ENCODE assay signal across 12 cellular contexts in genomic region chr6:34301408-34301807, GRCh38. TPM values are rescaled to one million over a fixed set of nuclear protein-coding genes. Genes with fewer than 3 reads are reported as not detected.
A peak's percentile ranks its signal among the peaks of the same experiment; 100 is the strongest.
DNase-seq lines count a peak whose midpoint lies in the region; ATAC-seq and TF ChIP-seq lines count a peak whose summit lies in the region.
"Had no signal": no experiment of that assay in that cellular context is flagged by ENCODE, and none has a peak within 500 bp of the region (broad histone marks: within the 10 kb centered on the region; RNA-seq: fewer than 3 reads in every experiment).

No MANE protein-coding gene starts in this region.

- TF ChIP-seq CTCF in retinal pigment epithelial cell (conservative IDR thresholded peaks at IDR 0.05; ENCODE audit: low read depth, low read length) = no peak

- no peak overlapping the region for H3K27ac Mint-ChIP-seq in activated T-helper 2 cell treated with anti-CD3 and anti-CD28 coated beads, Interferon-gamma antibody, Interleukin-2, Interleukin-4, amounts not matched to agents 10 μg/mL and 5 μg/mL and 100 μg/mL, durations not matched to agents 14 hours and 24 hours and 36 hours

- peak; percentile 15 for DNase-seq in ELR (ENCODE audit: low read depth)
- DNase-seq in amniotic epithelial cell (ENCODE audit: low read depth) = peak; percentile 52
- DNase-seq in Right ventricle myocardium superior = peak; percentile 70
- DNase-seq in retinal pigment epithelial cell (ENCODE audit: low read depth) = peak; percentile 30
- DNase-seq in activated T-helper 2 cell treated with anti-CD3 and anti-CD28 coated beads, Interferon-gamma antibody, Interleukin-2, Interleukin-4, amounts not matched to agents 10 μg/mL and 5 μg/mL and 100 μg/mL, durations not matched to agents 14 hours and 24 hours and 36 hours (ENCODE audit: low spot score) = no peak
- no peak for DNase-seq in NCI-H774 (lab: John Stamatoyannopoulos, UW)
- DNase-seq in globus pallidus (ENCODE audit: low spot score) = no peak
- DNase-seq: activated effector memory CD4-positive, alpha-beta T cell treated with anti-CD3 and anti-CD28 coated beads, Interleukin-2, amount 50 U/mL, for 16 hours; DMS79; mammary epithelial cell; spleen had no signal

- no peak overlapping the region for H3K4me3 ChIP-seq in retinal pigment epithelial cell (ENCODE audit: low read length)
- H3K4me3 ChIP-seq: spleen had no signal

- peaks cover 7% of the 10 kb centered on the region for H3K4me1 Mint-ChIP-seq in activated T-helper 2 cell treated with anti-CD3 and anti-CD28 coated beads, Interferon-gamma antibody, Interleukin-2, Interleukin-4, amounts not matched to agents 10 μg/mL and 5 μg/mL and 100 μg/mL, durations not matched to agents 14 hours and 24 hours and 36 hours (ENCODE audit: low read depth)

- H3K36me3 Mint-ChIP-seq in activated T-helper 2 cell treated with anti-CD3 and anti-CD28 coated beads, Interferon-gamma antibody, Interleukin-2, Interleukin-4, amounts not matched to agents 10 μg/mL and 5 μg/mL and 100 μg/mL, durations not matched to agents 14 hours and 24 hours and 36 hours (ENCODE audit: low read depth) = peaks cover 2% of the 10 kb centered on the region

- H3K4me3 Mint-ChIP-seq in activated T-helper 2 cell treated with anti-CD3 and anti-CD28 coated beads, Interferon-gamma antibody, Interleukin-2, Interleukin-4, amounts not matched to agents 10 μg/mL and 5 μg/mL and 100 μg/mL, durations not matched to agents 14 hours and 24 hours and 36 hours (ENCODE audit: low read depth) = no peak overlapping the region

- H3K27me3 Mint-ChIP-seq in activated T-helper 2 cell treated with anti-CD3 and anti-CD28 coated beads, Interferon-gamma antibody, Interleukin-2, Interleukin-4, amounts not matched to agents 10 μg/mL and 5 μg/mL and 100 μg/mL, durations not matched to agents 14 hours and 24 hours and 36 hours (ENCODE audit: low read depth) = no peaks in the 10 kb centered on the region

- ATAC-seq in Right ventricle myocardium superior (ENCODE audit: poor library complexity) = peak; percentile 85
- ATAC-seq in GM18519 (IDR thresholded peaks at IDR 0.05; ENCODE audit: low FRiP score, unreplicated experiment) = no peak

- no peaks in the 10 kb centered on the region for H3K9me3 Mint-ChIP-seq in activated T-helper 2 cell treated with anti-CD3 and anti-CD28 coated beads, Interferon-gamma antibody, Interleukin-2, Interleukin-4, amounts not matched to agents 10 μg/mL and 5 μg/mL and 100 μg/mL, durations not matched to agents 14 hours and 24 hours and 36 hours

- intact Hi-C loops in Right ventricle myocardium superior (cut with DNase I) = no loop called here
- intact Hi-C loops in activated T-helper 2 cell treated with anti-CD3 and anti-CD28 coated beads, Interferon-gamma antibody, Interleukin-2, Interleukin-4, amounts not matched to agents 10 μg/mL and 5 μg/mL and 100 μg/mL, durations not matched to agents 14 hours and 24 hours and 36 hours (cut with micrococcal nuclease) = no loop called here

RNA-seq across cellular contexts. Expression of gene SMIM29, which starts 52.6 kb away (rescaled TPM):
- 19.1 TPM for total RNA-seq in Right ventricle myocardium superior
- 16.6 and 17.3 TPM in 2 replicates for total RNA-seq in activated T-helper 2 cell treated with anti-CD3 and anti-CD28 coated beads, Interferon-gamma antibody, Interleukin-2, Interleukin-4, amounts not matched to agents 10 μg/mL and 5 μg/mL and 100 μg/mL, durations not matched to agents 14 hours and 24 hours and 36 hours

Comparison
In these comparisons a context has a peak if more than half of its experiments do, and no peak if none do; other contexts are left out.
1. DNase-seq: peak in ELR (single experiment), amniotic epithelial cell (single experiment), Right ventricle myocardium superior (single experiment) and retinal pigment epithelial cell (single experiment); none in activated T-helper 2 cell treated with anti-CD3 and anti-CD28 coated beads, Interferon-gamma antibody, Interleukin-2, Interleukin-4, amounts not matched to agents 10 μg/mL and 5 μg/mL and 100 μg/mL, durations not matched to agents 14 hours and 24 hours and 36 hours (single experiment), NCI-H774 (single experiment) and globus pallidus (single experiment).